ENCODE assay signal across 14 cellular contexts in the genomic region with DNA sequence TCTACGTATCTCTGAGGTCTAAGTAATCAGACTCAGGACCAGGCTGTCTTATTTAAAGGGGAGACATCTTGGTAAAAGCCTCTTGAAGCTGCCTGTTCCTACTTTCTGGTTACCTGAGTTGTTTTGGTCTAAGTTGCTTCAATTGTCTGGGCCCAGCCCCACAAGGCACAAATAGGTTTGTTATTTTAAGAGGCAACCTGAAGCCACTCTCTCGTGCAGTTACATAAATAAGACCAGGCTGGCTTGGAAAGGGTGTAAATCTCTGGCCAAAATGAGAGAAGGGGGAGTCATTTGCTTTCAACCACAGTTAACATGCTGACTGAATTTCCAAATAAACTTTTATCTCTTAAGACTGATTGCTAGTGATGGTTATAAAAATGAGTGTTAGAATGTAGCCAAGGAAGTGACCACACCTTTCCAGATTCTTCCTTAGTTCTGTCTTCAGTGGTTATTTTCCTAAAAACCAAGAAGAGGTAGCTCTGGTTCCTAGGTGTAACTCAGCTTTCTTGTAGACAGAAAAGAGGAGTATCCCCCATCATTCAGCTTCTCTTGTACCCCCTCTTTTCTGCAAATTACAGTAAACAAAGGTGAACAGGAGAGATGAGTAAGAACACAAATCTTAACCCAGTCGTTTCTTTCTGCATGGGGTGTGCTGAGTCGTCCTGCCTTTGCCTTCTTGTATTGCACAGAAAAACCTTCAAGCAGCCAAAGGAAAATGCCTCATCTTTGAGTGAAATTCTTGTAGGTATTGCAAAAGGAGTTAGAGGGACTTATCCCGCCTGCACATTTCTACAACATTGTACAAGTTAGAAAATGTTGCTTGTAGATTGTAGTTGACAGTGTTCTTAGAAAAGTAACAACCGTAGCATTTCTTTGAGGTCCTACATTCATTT.
DNase-seq lines count a peak whose midpoint lies in the region; ATAC-seq and TF ChIP-seq lines count a peak whose summit lies in the region.
"Had no signal": no experiment of that assay in that cellular context is flagged by ENCODE, and none has a peak within 500 bp of the region (broad histone marks: within the 10 kb centered on the region; RNA-seq: fewer than 3 reads in every experiment).

No MANE protein-coding gene starts in this region.

- H3K4me3 ChIP-seq in fibroblast of lung (replicated peaks in 1 of 4; ENCODE audit: control extremely low read depth in 1 of 4, insufficient read depth in 1 of 4, low read depth in 3 of 4, low read length in 4 of 4) (no peak overlapping the region), osteoblast (ENCODE audit: insufficient read depth, low read length) (no peak overlapping the region)
- H3K4me3 ChIP-seq: GM12878, K562, left lung had no signal

- TF ChIP-seq CTCF in fibroblast of lung (conservative IDR thresholded peaks at IDR 0.05 in 1 of 2, IDR thresholded peaks at IDR 0.05 in 1 of 2; ENCODE audit: low read depth in 1 of 2, low read length in 2 of 2) = no peak
- TF ChIP-seq CTCF in osteoblast (IDR thresholded peaks at IDR 0.05; ENCODE audit: extremely low read depth, low read depth, low read length) = no peak

- H3K79me2 ChIP-seq in fibroblast of lung (ENCODE audit: control insufficient read depth, insufficient read depth, low read length) (no peaks in the 10 kb centered on the region), osteoblast (ENCODE audit: insufficient read depth, low read length) (no peaks in the 10 kb centered on the region)

- H4K20me1 ChIP-seq in fibroblast of lung (ENCODE audit: control insufficient read depth, extremely low read depth, insufficient read depth, low read length) (no peaks in the 10 kb centered on the region), osteoblast (ENCODE audit: insufficient read depth, low read length) (no peaks in the 10 kb centered on the region)

- in situ Hi-C loops in Caki2 (cut with HindIII; ENCODE audit: low pct_unique_long_range_greater_than_20kb, low sequenced_read_pairs) = no loop called here

- no peaks in the 10 kb centered on the region for H3K9me3 ChIP-seq in fibroblast of lung (ENCODE audit: control insufficient read depth, insufficient read depth, low read depth, low read length)
- no peaks in the 10 kb centered on the region for H3K9me3 ChIP-seq in osteoblast (ENCODE audit: low read depth, low read length)
- H3K9me3 ChIP-seq: left lung had no signal

- DNase-seq in Caki2 (ENCODE audit: low read depth) (peak; percentile 8), NCI-H226 (peak; percentile 12), fibroblast of lung (ENCODE audit: low read depth in 2 of 2) (no peak), osteoblast (ENCODE audit: insufficient read length, low spot score, missing footprints) (peak; percentile 38), globus pallidus (ENCODE audit: low spot score) (no peak)
- DNase-seq in stimulated activated CD4-positive, alpha-beta T cell treated with anti-CD3 and anti-CD28 coated beads, Interleukin-1b, Interleukin-23, amount 100 ng/mL, for 48 hours = no peak
- DNase-seq: activated naive CD8-positive, alpha-beta T cell treated with anti-CD3 and anti-CD28 coated beads for 36 hours; effector CD4-positive, alpha-beta T cell; left lung had no signal

- H3K4me2 ChIP-seq in fibroblast of lung (ENCODE audit: extremely low read depth, insufficient read depth, low read length) (no peak overlapping the region), osteoblast (ENCODE audit: insufficient read depth, low read length) (no peak overlapping the region)

- H3K27me3 ChIP-seq in fibroblast of lung (ENCODE audit: control insufficient read depth, insufficient read depth, low read length) (no peaks in the 10 kb centered on the region), osteoblast (ENCODE audit: insufficient read depth, low read length) (no peaks in the 10 kb centered on the region)
- H3K27me3 ChIP-seq: left lung had no signal

- no peak overlapping the region for H3K27ac ChIP-seq in fibroblast of lung (ENCODE audit: insufficient read depth, low read length)
- H3K27ac ChIP-seq in osteoblast (ENCODE audit: low read depth, low read length) = no peak overlapping the region
- H3K27ac ChIP-seq: HL-60, left lung had no signal

- no peak for ATAC-seq in GM21515 (IDR thresholded peaks at IDR 0.05; ENCODE audit: unreplicated experiment)
- no peak for ATAC-seq in HG03432 (IDR thresholded peaks at IDR 0.05; ENCODE audit: unreplicated experiment)
- ATAC-seq: K562 had no signal

- no peaks in the 10 kb centered on the region for H3K4me1 ChIP-seq in fibroblast of lung (ENCODE audit: control insufficient read depth, extremely low read depth, insufficient read depth, low read length)
- peaks cover 16% of the 10 kb centered on the region for H3K4me1 ChIP-seq in osteoblast (ENCODE audit: insufficient read depth, low read length)
- H3K4me1 ChIP-seq: left lung had no signal

- H3K36me3 ChIP-seq in fibroblast of lung (ENCODE audit: control insufficient read depth, insufficient read depth, low read length) (no peaks in the 10 kb centered on the region), osteoblast (ENCODE audit: insufficient read depth, low read length) (no peaks in the 10 kb centered on the region)
- H3K36me3 ChIP-seq: left lung had no signal

- H2AFZ ChIP-seq in fibroblast of lung (ENCODE audit: low read length) (peak overlapping the region; percentile 7), osteoblast (ENCODE audit: low read length) (peak overlapping the region; percentile 36)

- no peak overlapping the region for H3K9ac ChIP-seq in fibroblast of lung (ENCODE audit: insufficient read depth, low read length)

Comparison
In these comparisons a context has a peak if more than half of its experiments do, and no peak if none do; other contexts are left out.
1. DNase-seq: peak in Caki2 (single experiment), NCI-H226 (single experiment) and osteoblast (single experiment); none in fibroblast of lung (0 of 2), globus pallidus (single experiment) and stimulated activated CD4-positive, alpha-beta T cell treated with anti-CD3 and anti-CD28 coated beads, Interleukin-1b, Interleukin-23, amount 100 ng/mL, for 48 hours (single experiment).